In genomic region chr2:45055261-45055660, GRCh38 we compare ENCODE assay signal across 22 cellular contexts. TPM values are rescaled to one million over a fixed set of nuclear protein-coding genes. Genes with fewer than 3 reads are reported as not detected.
DNase-seq lines count a peak whose midpoint lies in the region; ATAC-seq, FAIRE-seq and TF ChIP-seq lines count a peak whose summit lies in the region.
"Had no signal": no experiment of that assay in that cellular context is flagged by ENCODE, and none has a peak within 500 bp of the region (broad histone marks: within the 10 kb centered on the region; RNA-seq: fewer than 3 reads in every experiment).

No MANE protein-coding gene starts in this region.

- H3K36me3 ChIP-seq in GM23338 (ENCODE audit: insufficient read depth), result no peaks in the 10 kb centered on the region
- no peaks in the 10 kb centered on the region for H3K36me3 ChIP-seq in osteoblast (ENCODE audit: insufficient read depth, low read length)
- no peaks in the 10 kb centered on the region for H3K36me3 ChIP-seq in kidney (ENCODE audit: control insufficient read depth in 1 of 2, insufficient read depth in 2 of 2, low read length in 2 of 2)

- peaks cover 6% of the 10 kb centered on the region for H3K27me3 Mint-ChIP-seq in GM23338 (ENCODE audit: insufficient read depth, low read depth, poor library complexity)

- H3K27ac ChIP-seq in GM23338 (ENCODE audit: low read depth), result no peak overlapping the region
- H3K27ac ChIP-seq in osteoblast (ENCODE audit: low read depth, low read length), result no peak overlapping the region
- no peak overlapping the region for H3K27ac ChIP-seq in kidney (ENCODE audit: low read depth in 2 of 2, low read length in 2 of 2)
- H3K27ac ChIP-seq: GM23248, PC-9 had no signal

- no peaks in the 10 kb centered on the region for H3K27me3 ChIP-seq in GM23338 (ENCODE audit: insufficient read depth)
- no peaks in the 10 kb centered on the region for H3K27me3 ChIP-seq in osteoblast (ENCODE audit: insufficient read depth, low read length)

- TF ChIP-seq CTCF in GM23338 (conservative IDR thresholded peaks at IDR 0.05; ENCODE audit: low read depth in 2 of 2), result peak in 1 of 2 experiments; percentile 9; a peak in 2 of 4 replicates
- TF ChIP-seq CTCF in fibroblast of the aortic adventitia (IDR thresholded peaks at IDR 0.05; ENCODE audit: insufficient read depth, low read length), result no peak
- no peak for TF ChIP-seq CTCF in osteoblast (IDR thresholded peaks at IDR 0.05; ENCODE audit: extremely low read depth, low read depth, low read length)
- no peak for TF ChIP-seq CTCF in kidney (IDR thresholded peaks at IDR 0.05; ENCODE audit: borderline replicate concordance, extremely low read depth, insufficient read depth)

- H3F3A ChIP-seq in GM23338 (replicated peaks; ENCODE audit: low read depth), result no peaks in the 10 kb centered on the region

- H3K36me3 Mint-ChIP-seq in GM23338 (ENCODE audit: low read depth), result 0 out of 3 replicates have a peak, but pooled peaks cover 5% of the 10 kb centered on the region
- H3K36me3 Mint-ChIP-seq: CD4-positive, alpha-beta memory T cell; T-cell had no signal

- no peak overlapping the region for H2AFZ ChIP-seq in GM23338
- H2AFZ ChIP-seq in osteoblast (ENCODE audit: low read length), result no peak overlapping the region
- H2AFZ ChIP-seq: GM23248, PC-9 had no signal

- H3K4me3 ChIP-seq in GM23338 (no peak overlapping the region), fibroblast of the aortic adventitia (ENCODE audit: low read depth, low read length) (no peak overlapping the region), osteoblast (ENCODE audit: insufficient read depth, low read length) (no peak overlapping the region), kidney (ENCODE audit: low read length in 2 of 2) (no peak overlapping the region)
- H3K4me3 ChIP-seq: GM23248, PC-9 had no signal

- DNase-seq in AG20443 (ENCODE audit: low spot score), result peak; percentile 29
- no peak for DNase-seq in GM23338 (ENCODE audit: low spot score)
- peak; percentile 14 for DNase-seq in fibroblast of the aortic adventitia (ENCODE audit: low read depth)
- no peak for DNase-seq in osteoblast (ENCODE audit: insufficient read length, low spot score, missing footprints)
- DNase-seq in DMS79 (lab: John Stamatoyannopoulos, UW), result no peak
- DNase-seq in kidney, result no peak
- DNase-seq: ACHN; Calu3; CD4-positive, alpha-beta memory T cell; GM23248; IMR-90; Karpas-422; MM.1S; NCI-H1092 treated with DMSO at 0.1 percent for 48 hours; NCI-H187; NCI-H345; NCI-H526 treated with DMSO at 0.1 percent for 48 hours; PC-9; T-cell had no signal

- H3K4me2 ChIP-seq in GM23338, result no peak overlapping the region
- no peak overlapping the region for H3K4me2 ChIP-seq in osteoblast (ENCODE audit: insufficient read depth, low read length)
- H3K4me2 ChIP-seq: PC-9 had no signal

- H3K4me1 ChIP-seq in GM23338 (ENCODE audit: insufficient read depth) (no peaks in the 10 kb centered on the region), osteoblast (ENCODE audit: insufficient read depth, low read length) (no peaks in the 10 kb centered on the region), kidney (ENCODE audit: control insufficient read depth in 1 of 2, insufficient read depth in 1 of 2, low read depth in 1 of 2, low read length in 2 of 2) (no peaks in the 10 kb centered on the region)

- no peaks in the 10 kb centered on the region; the same call in 1 of the 2 replicates for H3K9me2 ChIP-seq in GM23338 (ENCODE audit: insufficient read depth)

- ATAC-seq in GM23338 (peak; percentile 67), SK-N-SH treated with all-trans-retinoic acid at 6 μM for 48 hours (peak; percentile 84), GM21529 (IDR thresholded peaks at IDR 0.05; ENCODE audit: unreplicated experiment) (no peak)
- ATAC-seq: T-cell had no signal

- no peaks in the 10 kb centered on the region for H4K20me1 ChIP-seq in GM23338 (replicated peaks; ENCODE audit: insufficient read depth)
- no peaks in the 10 kb centered on the region for H4K20me1 ChIP-seq in osteoblast (ENCODE audit: insufficient read depth, low read length)

- no peak for FAIRE-seq in kidney (lab: Jason Lieb, UNC)

- intact Hi-C loops in kidney (cut with DNase I), result no loop called here

- H3K79me2 ChIP-seq in GM23338 (replicated peaks; ENCODE audit: insufficient read depth) (no peaks in the 10 kb centered on the region), osteoblast (ENCODE audit: insufficient read depth, low read length) (no peaks in the 10 kb centered on the region)

- no peaks in the 10 kb centered on the region for H3K4me1 Mint-ChIP-seq in GM23338
- H3K4me1 Mint-ChIP-seq: CD4-positive, alpha-beta memory T cell; T-cell had no signal

- H3K9me3 ChIP-seq in osteoblast (ENCODE audit: low read depth, low read length) (no peaks in the 10 kb centered on the region), kidney (ENCODE audit: control insufficient read depth in 1 of 2, low read length in 2 of 2) (no peaks in the 10 kb centered on the region)

- peaks cover 11% of the 10 kb centered on the region; the same call in 2 of the 3 replicates for H3K9me3 Mint-ChIP-seq in GM23338
- H3K9me3 Mint-ChIP-seq: T-cell had no signal

- H3K4me3 Mint-ChIP-seq in GM23338, result no peak overlapping the region
- H3K4me3 Mint-ChIP-seq: CD4-positive, alpha-beta memory T cell; T-cell had no signal

- no peak overlapping the region for H3K9ac ChIP-seq in kidney (ENCODE audit: low read length in 2 of 2)
- H3K9ac ChIP-seq: GM23248 had no signal

- H3K27ac Mint-ChIP-seq in GM23338, result no peak overlapping the region
- H3K27ac Mint-ChIP-seq: CD4-positive, alpha-beta memory T cell; T-cell had no signal

TF ChIP-seq in GM23338, 12 proteins besides CTCF, POLR2A, EP300 and RAD21 (continues in another document):
- TF ChIP-seq STAT1 (IDR thresholded peaks at IDR 0.05; ENCODE audit: unreplicated experiment), result no peak
- TF ChIP-seq JUNB (IDR thresholded peaks at IDR 0.05; ENCODE audit: unreplicated experiment), result no peak
- no peak for TF ChIP-seq ZNF331 (CRISPR knock-in tag; IDR thresholded peaks at IDR 0.05; ENCODE audit: low read depth)
- no peak for TF ChIP-seq ETS1 (IDR thresholded peaks at IDR 0.05)
- no peak for TF ChIP-seq POLR2AphosphoS5 (IDR thresholded peaks at IDR 0.05; ENCODE audit: low read depth)
- no peak for TF ChIP-seq CREB1 (CRISPR knock-in tag; IDR thresholded peaks at IDR 0.05; ENCODE audit: low read depth)
- TF ChIP-seq EZH2 (IDR thresholded peaks at IDR 0.05; ENCODE audit: low read depth, unreplicated experiment), result no peak
- TF ChIP-seq ZNF114 (CRISPR knock-in tag; IDR thresholded peaks at IDR 0.05), result no peak
- no peak for TF ChIP-seq EZH2phosphoT487 (IDR thresholded peaks at IDR 0.05; ENCODE audit: unreplicated experiment)

TF ChIP-seq in SK-N-SH treated with all-trans-retinoic acid at 6 μM for 48 hours, 23 proteins besides CTCF, POLR2A, EP300 and RAD21:
- TF ChIP-seq ARNTL (CRISPR knock-in tag; IDR thresholded peaks at IDR 0.05; ENCODE audit: borderline replicate concordance, low read depth) (peak; percentile 81; the same call in 1 of the 2 replicates), TCF4 (CRISPR knock-in tag; IDR thresholded peaks at IDR 0.05; ENCODE audit: borderline replicate concordance) (peak; percentile 98), OSR1 (CRISPR knock-in tag; IDR thresholded peaks at IDR 0.05) (no peak)
- TF ChIP-seq, protein P1, sequence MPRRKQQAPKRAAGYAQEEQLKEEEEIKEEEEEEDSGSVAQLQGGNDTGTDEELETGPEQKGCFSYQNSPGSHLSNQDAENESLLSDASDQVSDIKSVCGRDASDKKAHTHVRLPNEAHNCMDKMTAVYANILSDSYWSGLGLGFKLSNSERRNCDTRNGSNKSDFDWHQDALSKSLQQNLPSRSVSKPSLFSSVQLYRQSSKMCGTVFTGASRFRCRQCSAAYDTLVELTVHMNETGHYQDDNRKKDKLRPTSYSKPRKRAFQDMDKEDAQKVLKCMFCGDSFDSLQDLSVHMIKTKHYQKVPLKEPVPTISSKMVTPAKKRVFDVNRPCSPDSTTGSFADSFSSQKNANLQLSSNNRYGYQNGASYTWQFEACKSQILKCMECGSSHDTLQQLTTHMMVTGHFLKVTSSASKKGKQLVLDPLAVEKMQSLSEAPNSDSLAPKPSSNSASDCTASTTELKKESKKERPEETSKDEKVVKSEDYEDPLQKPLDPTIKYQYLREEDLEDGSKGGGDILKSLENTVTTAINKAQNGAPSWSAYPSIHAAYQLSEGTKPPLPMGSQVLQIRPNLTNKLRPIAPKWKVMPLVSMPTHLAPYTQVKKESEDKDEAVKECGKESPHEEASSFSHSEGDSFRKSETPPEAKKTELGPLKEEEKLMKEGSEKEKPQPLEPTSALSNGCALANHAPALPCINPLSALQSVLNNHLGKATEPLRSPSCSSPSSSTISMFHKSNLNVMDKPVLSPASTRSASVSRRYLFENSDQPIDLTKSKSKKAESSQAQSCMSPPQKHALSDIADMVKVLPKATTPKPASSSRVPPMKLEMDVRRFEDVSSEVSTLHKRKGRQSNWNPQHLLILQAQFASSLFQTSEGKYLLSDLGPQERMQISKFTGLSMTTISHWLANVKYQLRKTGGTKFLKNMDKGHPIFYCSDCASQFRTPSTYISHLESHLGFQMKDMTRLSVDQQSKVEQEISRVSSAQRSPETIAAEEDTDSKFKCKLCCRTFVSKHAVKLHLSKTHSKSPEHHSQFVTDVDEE (CRISPR knock-in tag; IDR thresholded peaks at IDR 0.05), result peak; percentile 96

RNA-seq across cellular contexts. Expression of gene SIX2, which starts 46.0 kb away (rescaled TPM):
- total RNA-seq in GM23338 (2014; rRNA removed; shearing (Covaris generic)), result 0.31 and 0.87 TPM in 2 replicates
- polyA plus RNA-seq in GM23338 (2016; fragmentation: Nextera tagmentation; extraction: Ambion mirVana), result 1.1 and 1.3 TPM in 2 replicates
- total RNA-seq in fibroblast of the aortic adventitia (ENCODE audit: low replicate concordance), result 2.9 and 8.3 TPM in 2 replicates
- total RNA-seq in osteoblast, result 14.8 and 15.9 TPM in 2 replicates
- total RNA-seq in kidney, result 0.28 TPM
- polyA plus RNA-seq in kidney (ENCODE audit: insufficient read depth, low read depth, low replicate concordance), result 0.62 TPM
- total RNA-seq: Calu3; CD4-positive, alpha-beta memory T cell; GM23248; IMR-90; SK-MEL-5; T-cell had no signal
- polyA plus RNA-seq: CD4-positive, alpha-beta memory T cell; IMR-90 had no signal

Comparison
In these comparisons a context has a peak if more than half of its experiments do, and no peak if none do; other contexts are left out.
1. DNase-seq: peak in AG20443 (single experiment) and fibroblast of the aortic adventitia (single experiment); none in GM23338 (single experiment), osteoblast (single experiment), DMS79 (single experiment) and kidney (single experiment).